In the genomic region with DNA sequence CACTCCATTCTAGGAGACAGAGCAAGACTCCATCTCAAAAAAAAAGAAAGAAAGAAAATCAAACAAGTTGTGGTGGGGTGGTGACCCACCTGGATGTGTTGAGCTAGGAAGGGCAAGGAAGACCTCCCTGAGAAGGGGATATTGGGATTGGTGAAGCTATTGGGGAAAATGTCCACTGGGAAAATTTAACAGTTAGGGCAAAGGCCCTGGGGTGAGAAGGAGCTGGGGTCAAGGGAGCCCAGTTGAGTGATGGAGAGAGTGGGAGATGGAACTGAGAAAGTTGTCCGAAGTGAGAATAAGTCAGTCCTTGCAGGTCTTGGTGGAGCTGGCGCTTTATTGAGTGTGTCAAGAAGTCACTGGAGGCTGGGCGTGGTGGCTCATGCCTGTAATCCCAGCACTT, we compare ENCODE assay signal across 21 cellular contexts. TPM values are rescaled to one million over a fixed set of nuclear protein-coding genes. Genes with fewer than 3 reads are reported as not detected.
"Had no signal": no experiment of that assay in that cellular context is flagged by ENCODE, and none has a peak within 500 bp of the region (broad histone marks: within the 10 kb centered on the region; RNA-seq: fewer than 3 reads in every experiment).

No MANE protein-coding gene starts in this region.

- H3K36me3 ChIP-seq: uterus had no signal

- H3K9me3 Mint-ChIP-seq: endodermal cell; natural killer cell treated with Interleukin-12 subunit alpha and Interleukin-12 subunit beta and Interleukin-15 and Interleukin-18, amount 100 ng/mL, for 72 hours; stimulated activated naive CD8-positive, alpha-beta T cell treated with anti-CD3 and anti-CD28 coated beads, Interleukin-15, Interleukin-2, amounts not matched to agents 100 ng/mL and 50 ng/mL, for 24 hours had no signal

- H3K4me3 ChIP-seq: colonic mucosa, lung, psoas muscle, tibial nerve, uterus had no signal

- H3K27ac Mint-ChIP-seq: endodermal cell; natural killer cell treated with Interleukin-12 subunit alpha and Interleukin-12 subunit beta and Interleukin-15 and Interleukin-18, amount 100 ng/mL, for 72 hours; stimulated activated naive CD8-positive, alpha-beta T cell treated with anti-CD3 and anti-CD28 coated beads, Interleukin-15, Interleukin-2, amounts not matched to agents 100 ng/mL and 50 ng/mL, for 24 hours had no signal

- H3K27me3 ChIP-seq: brain microvascular endothelial cell, colonic mucosa, foreskin keratinocyte, tibial nerve, uterus had no signal

- DNase-seq: activated CD4-positive, alpha-beta T cell treated with anti-CD3 and anti-CD28 coated beads, Interleukin-2, amount 50 U/mL, for 1 hour; activated CD4-positive, CD25-positive, alpha-beta regulatory T cell treated with anti-CD3 and anti-CD28 coated beads, Interleukin-2, amount 50 U/mL, for 72 hours; activated CD8-positive, alpha-beta memory T cell treated with anti-CD3 and anti-CD28 coated beads for 24 hours; activated CD8-positive, alpha-beta memory T cell treated with anti-CD3 and anti-CD28 coated beads, Interleukin-2, amount 50 U/mL, for 48 hours; brain microvascular endothelial cell; central memory CD4-positive, alpha-beta T cell; colonic mucosa; endodermal cell; foreskin keratinocyte; head of caudate nucleus; psoas muscle; stimulated activated CD4-positive, alpha-beta T cell treated with anti-CD3 and anti-CD28 coated beads, Interleukin-2, amount 100 ng/mL, for 24 hours; T-helper 1 cell; T1000; uterus had no signal

- H3K9me3 ChIP-seq: colonic mucosa, psoas muscle, tibial nerve, uterus had no signal

- H3K27me3 Mint-ChIP-seq: natural killer cell treated with Interleukin-12 subunit alpha and Interleukin-12 subunit beta and Interleukin-15 and Interleukin-18, amount 100 ng/mL, for 72 hours; stimulated activated naive CD8-positive, alpha-beta T cell treated with anti-CD3 and anti-CD28 coated beads, Interleukin-15, Interleukin-2, amounts not matched to agents 100 ng/mL and 50 ng/mL, for 24 hours had no signal

- H3K36me3 Mint-ChIP-seq: natural killer cell treated with Interleukin-12 subunit alpha and Interleukin-12 subunit beta and Interleukin-15 and Interleukin-18, amount 100 ng/mL, for 72 hours had no signal

- H3K4me3 Mint-ChIP-seq: endodermal cell; natural killer cell treated with Interleukin-12 subunit alpha and Interleukin-12 subunit beta and Interleukin-15 and Interleukin-18, amount 100 ng/mL, for 72 hours; stimulated activated naive CD8-positive, alpha-beta T cell treated with anti-CD3 and anti-CD28 coated beads, Interleukin-15, Interleukin-2, amounts not matched to agents 100 ng/mL and 50 ng/mL, for 24 hours had no signal

- ATAC-seq: foreskin keratinocyte; left lobe of liver; natural killer cell treated with Interleukin-12 subunit alpha and Interleukin-12 subunit beta and Interleukin-15 and Interleukin-18, amount 100 ng/mL, for 72 hours; psoas muscle; right cardiac atrium had no signal

- H3K27ac ChIP-seq: brain microvascular endothelial cell, colonic mucosa, foreskin keratinocyte, psoas muscle, tibial nerve had no signal

RNA-seq across cellular contexts. Expression of a gene that starts 28.5 kb away (rescaled TPM):
- total RNA-seq: natural killer cell treated with Interleukin-12 subunit alpha and Interleukin-12 subunit beta and Interleukin-15 and Interleukin-18, amount 100 ng/mL, for 72 hours had no signal
